In the genomic region with DNA sequence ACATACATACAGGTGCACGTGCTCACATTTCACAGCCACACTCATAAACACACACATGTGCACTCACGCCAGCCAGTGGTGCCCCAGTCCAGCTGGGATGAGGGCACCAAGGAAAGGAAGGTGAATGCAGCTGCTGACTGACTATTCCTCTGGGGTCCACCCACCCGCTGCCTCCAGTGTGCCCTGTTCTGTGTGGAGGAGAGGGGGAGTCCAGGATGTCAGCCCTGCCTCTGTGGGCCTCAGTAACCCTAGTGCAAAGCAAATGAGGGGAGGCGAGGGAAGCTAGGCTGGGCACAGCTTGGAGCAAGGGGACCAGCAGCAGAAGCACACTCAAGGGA, we compare ENCODE assay signal across 1 cellular context.
A peak's percentile ranks its signal among the peaks of the same experiment; 100 is the strongest.
TF ChIP-seq lines count a peak whose summit lies in the region.

No MANE protein-coding gene starts in this region.

TF ChIP-seq in GM12878, 131 proteins besides CTCF, POLR2A, EP300 and RAD21 (continued from another document):
- 0 out of 2 replicates have a peak, but pooled peaks have one; percentile 16 for TF ChIP-seq TCF12 (IDR thresholded peaks at IDR 0.05; ENCODE audit: low read depth, low read length)
- TF ChIP-seq NBN (IDR thresholded peaks at IDR 0.05): 0 out of 2 replicates have a peak, but pooled peaks have one; percentile 36
- peak in 1 of 2 experiments; percentile 74; a peak in 1 of 3 replicates for TF ChIP-seq EGR1 (IDR thresholded peaks at IDR 0.05; ENCODE audit: borderline replicate concordance in 1 of 2, low read depth in 2 of 2, low read length in 2 of 2)
- TF ChIP-seq SUPT20H (IDR thresholded peaks at IDR 0.05; ENCODE audit: borderline replicate concordance, control insufficient read depth, low read depth, low read length): no peak
